8 cellular contexts compared by ENCODE assay signal in the genomic region with DNA sequence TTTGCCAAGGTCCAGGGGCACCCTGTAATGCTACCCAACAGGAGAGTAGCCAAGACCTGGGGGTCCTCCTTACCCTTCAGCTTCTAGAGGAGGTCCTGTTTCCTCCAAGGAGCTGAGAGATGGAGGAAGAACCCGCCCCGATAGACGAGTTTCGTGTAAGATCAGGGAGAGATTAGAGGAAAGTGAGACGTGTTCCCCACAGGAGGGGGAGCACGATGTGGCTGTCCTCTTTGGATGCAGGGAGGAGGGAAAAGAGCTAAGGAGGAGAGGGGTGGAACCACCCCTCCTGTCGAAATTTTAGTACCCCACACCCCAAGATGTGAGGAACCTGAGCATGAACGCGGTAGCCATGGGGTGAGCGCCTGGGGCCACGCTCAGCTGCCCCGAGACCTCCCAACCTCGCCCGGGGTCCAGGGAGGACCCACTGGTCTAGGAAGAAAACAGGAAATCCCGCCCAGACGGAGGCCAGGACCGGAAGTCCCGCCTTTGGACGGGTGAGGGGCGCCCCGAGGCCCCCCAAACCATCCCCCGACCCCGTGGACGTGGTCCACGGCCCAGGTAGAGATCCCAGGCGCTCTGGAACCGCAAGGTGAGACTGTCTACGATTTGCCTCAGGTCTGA. TPM values are rescaled to one million over a fixed set of nuclear protein-coding genes. Genes with fewer than 3 reads are reported as not detected.
DNase-seq lines count a peak whose midpoint lies in the region; ATAC-seq and TF ChIP-seq lines count a peak whose summit lies in the region.

No MANE protein-coding gene starts in this region.

- peaks cover 26% of the 10 kb centered on the region for H3K4me1 ChIP-seq in mononuclear cell (ENCODE audit: insufficient read depth, low read length)

- TF ChIP-seq CTCF in GM12875 (IDR thresholded peaks at IDR 0.05; ENCODE audit: borderline replicate concordance, insufficient read depth, low read depth, low read length) (no peak), endothelial cell (IDR thresholded peaks at IDR 0.05; ENCODE audit: unreplicated experiment) (no peak)

- no peaks in the 10 kb centered on the region for H3K9me3 ChIP-seq in mononuclear cell (ENCODE audit: low read depth, low read length)

- peaks cover 13% of the 10 kb centered on the region for H3K36me3 Mint-ChIP-seq in endothelial cell (ENCODE audit: low read depth, unreplicated experiment)

- DNase-seq in NCI-H128 (lab: John Stamatoyannopoulos, UW; ENCODE audit: unreplicated experiment) (peak; percentile 41), endothelial cell (ENCODE audit: low spot score) (peak; percentile 58)
- peak; percentile 41 to 43 for DNase-seq in activated CD4-positive, alpha-beta T cell treated with anti-CD3 and anti-CD28 coated beads, Interleukin-2, amount 50 U/mL, for 4 hours

- H3K4me1 Mint-ChIP-seq in endothelial cell (ENCODE audit: unreplicated experiment), result peaks cover 31% of the 10 kb centered on the region

- no peak overlapping the region for H3K27ac Mint-ChIP-seq in endothelial cell (ENCODE audit: unreplicated experiment)

- H3K27ac ChIP-seq in temporal lobe (ENCODE audit: low read depth, low read length), result peak overlapping the region; percentile 99

- no peaks in the 10 kb centered on the region for H3K9me3 Mint-ChIP-seq in endothelial cell (ENCODE audit: unreplicated experiment)

- H3K4me3 ChIP-seq in GM12875 (ENCODE audit: low read depth, low read length) (peak overlapping the region; percentile 100), mononuclear cell (ENCODE audit: low read length) (peak overlapping the region; percentile 99)

- H3K27me3 Mint-ChIP-seq in endothelial cell (ENCODE audit: unreplicated experiment), result peaks cover 24% of the 10 kb centered on the region

- no peak overlapping the region for H3K4me3 Mint-ChIP-seq in endothelial cell (ENCODE audit: unreplicated experiment)

- no peaks in the 10 kb centered on the region for H3K27me3 ChIP-seq in mononuclear cell (ENCODE audit: insufficient read depth, low read length)

- ATAC-seq in GM19328 (IDR thresholded peaks at IDR 0.05; ENCODE audit: unreplicated experiment) (no peak), GM21515 (IDR thresholded peaks at IDR 0.05; ENCODE audit: unreplicated experiment) (no peak)

RNA-seq across cellular contexts. Expression of gene AKT1S1, which starts 1.2 kb away (rescaled TPM):
- total RNA-seq in endothelial cell (ENCODE audit: unreplicated experiment) (48.2 TPM), mononuclear cell (3.0 TPM), temporal lobe (2.5 TPM)

RNA-seq across cellular contexts. Expression of gene TBC1D17, which starts 1.6 kb away (rescaled TPM):
- 36.8 TPM for total RNA-seq in endothelial cell (ENCODE audit: unreplicated experiment)
- total RNA-seq in mononuclear cell, result 6.1 TPM
- 10.6 TPM for total RNA-seq in temporal lobe

RNA-seq across cellular contexts. Expression of gene PNKP, which starts 8.5 kb away (rescaled TPM):
- total RNA-seq in endothelial cell (ENCODE audit: unreplicated experiment) (96.0 TPM), mononuclear cell (28.4 TPM), temporal lobe (10.6 TPM)

RNA-seq across cellular contexts. Expression of gene IL4I1, which starts 20.8 kb away (rescaled TPM):
- total RNA-seq in endothelial cell (ENCODE audit: unreplicated experiment), result 0.90 TPM
- total RNA-seq in mononuclear cell, result 2.0 TPM
- total RNA-seq in temporal lobe, result not detected

RNA-seq across cellular contexts. Expression of gene PTOV1, which starts 25.0 kb away (rescaled TPM):
- 231 TPM for total RNA-seq in endothelial cell (ENCODE audit: unreplicated experiment)
- total RNA-seq in mononuclear cell, result 26.1 TPM
- 84.8 TPM for total RNA-seq in temporal lobe

Comparison
In these comparisons a context has a peak if more than half of its experiments do, and no peak if none do; other contexts are left out.
1. RNA of gene AKT1S1, which starts 1.2 kb away (total RNA-seq): 48.2 TPM in endothelial cell (single experiment); 3.0 TPM in mononuclear cell (single experiment) and 2.5 TPM in temporal lobe (single experiment); every median in the first group is over 10 times any median in the second.
2. Peak in every context shown above with its lines, with median percentiles within 50 percentile points of each other: DNase-seq.